ENCODE assay signal across 19 cellular contexts in the genomic region with DNA sequence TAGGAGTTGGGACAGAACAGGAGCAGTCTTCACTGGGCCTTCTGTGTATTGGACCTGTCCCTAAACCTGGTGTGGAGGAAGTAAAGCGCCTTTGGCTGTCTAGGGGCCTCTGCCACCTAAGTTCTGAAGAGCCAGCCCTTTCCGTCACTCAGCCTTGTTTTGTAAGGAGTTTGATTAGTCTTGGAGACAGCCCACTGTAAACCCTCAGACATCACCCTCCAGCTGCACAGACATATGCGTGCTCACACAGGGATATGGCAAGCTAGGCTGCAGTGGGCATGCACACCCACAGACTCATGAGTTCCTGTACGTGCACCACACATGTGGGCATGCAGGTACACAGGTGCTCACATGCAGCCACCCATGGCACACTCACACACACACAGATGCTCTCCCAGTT. TPM values are rescaled to one million over a fixed set of nuclear protein-coding genes. Genes with fewer than 3 reads are reported as not detected.
DNase-seq lines count a peak whose midpoint lies in the region; ATAC-seq and TF ChIP-seq lines count a peak whose summit lies in the region.
"Had no signal": no experiment of that assay in that cellular context is flagged by ENCODE, and none has a peak within 500 bp of the region (broad histone marks: within the 10 kb centered on the region; RNA-seq: fewer than 3 reads in every experiment).

No MANE protein-coding gene starts in this region.

- H3K4me2 ChIP-seq in MM.1S (ENCODE audit: low read depth, low read length) = peak overlapping the region; percentile 33; the same call in 1 of the 2 replicates

- peaks cover 42% of the 10 kb centered on the region for H3K4me1 ChIP-seq in MM.1S (ENCODE audit: low read length)
- H3K4me1 ChIP-seq in skeletal muscle tissue (ENCODE audit: control insufficient read depth in 3 of 3, insufficient read depth in 3 of 3, low read length in 3 of 3) = peaks cover 11 to 43% (median 20%) of the 10 kb centered on the region in 3 donors

- H3K9ac ChIP-seq in MM.1S (ENCODE audit: low read length) = no peak overlapping the region
- peak overlapping the region in 1 of 3 donors; percentile 57 for H3K9ac ChIP-seq in skeletal muscle tissue (ENCODE audit: low read depth in 1 of 3, low read length in 3 of 3)

- H3K9me2 ChIP-seq in MM.1S (replicated peaks; ENCODE audit: insufficient read depth, low read length) = no peaks in the 10 kb centered on the region

- no peaks in the 10 kb centered on the region for H3K27me3 ChIP-seq in MM.1S (replicated peaks; ENCODE audit: insufficient read depth, low read length)
- no peaks in the 10 kb centered on the region for H3K27me3 ChIP-seq in skeletal muscle tissue (ENCODE audit: control insufficient read depth in 3 of 3, insufficient read depth in 3 of 3, low read length in 3 of 3)
- H3K27me3 ChIP-seq: brain microvascular endothelial cell, esophagus squamous epithelium had no signal

- H3K36me3 ChIP-seq in MM.1S (replicated peaks; ENCODE audit: insufficient read depth, low read length) (no peaks in the 10 kb centered on the region), skeletal muscle tissue (ENCODE audit: control insufficient read depth in 3 of 3, insufficient read depth in 3 of 3, low read length in 3 of 3) (no peaks in the 10 kb centered on the region)
- H3K36me3 ChIP-seq: brain microvascular endothelial cell, prostate gland had no signal

- H3K36me3 Mint-ChIP-seq in CD14-positive monocyte = peaks cover 22 to 58% of the 10 kb centered on the region in 2 donors
- H3K36me3 Mint-ChIP-seq: activated naive CD4-positive, alpha-beta T cell treated with anti-CD3 and anti-CD28 coated beads, Interleukin-2, amount 50 U/mL, for 72 hours; immature natural killer cell had no signal

- H3K4me1 Mint-ChIP-seq in CD14-positive monocyte = peaks cover 88% of the 10 kb centered on the region

- peak overlapping the region; percentile 91 to 99 (median 96) for H3K27ac Mint-ChIP-seq in CD14-positive monocyte
- H3K27ac Mint-ChIP-seq: activated naive CD4-positive, alpha-beta T cell treated with anti-CD3 and anti-CD28 coated beads, Interleukin-2, amount 50 U/mL, for 72 hours; activated T-cell treated with anti-CD3 and anti-CD28 coated beads, Interleukin-2, amount 50 U/mL, for 72 hours; naive thymus-derived CD4-positive, alpha-beta T cell; stimulated activated naive CD8-positive, alpha-beta T cell treated with anti-CD3 and anti-CD28 coated beads, Interleukin-15, Interleukin-2, amounts not matched to agents 100 ng/mL and 50 ng/mL, for 24 hours had no signal

- H3K27me3 Mint-ChIP-seq in CD14-positive monocyte (ENCODE audit: low read depth in 3 of 3) = peaks cover 0 to 3% (median 0%) of the 10 kb centered on the region in 3 donors
- H3K27me3 Mint-ChIP-seq: naive thymus-derived CD4-positive, alpha-beta T cell; stimulated activated naive CD8-positive, alpha-beta T cell treated with anti-CD3 and anti-CD28 coated beads, Interleukin-15, Interleukin-2, amounts not matched to agents 100 ng/mL and 50 ng/mL, for 24 hours had no signal

- H4K20me1 ChIP-seq in MM.1S (ENCODE audit: insufficient read depth, low read length) = no peaks in the 10 kb centered on the region

- no peak for TF ChIP-seq CTCF in CD14-positive monocyte (IDR thresholded peaks at IDR 0.05)
- no peak for TF ChIP-seq CTCF in MM.1S (IDR thresholded peaks at IDR 0.05; ENCODE audit: low read length)

- H2AFZ ChIP-seq in MM.1S (ENCODE audit: low read length) = no peak overlapping the region

- no peak for ATAC-seq in GM18867 (IDR thresholded peaks at IDR 0.05; ENCODE audit: unreplicated experiment)
- ATAC-seq: activated naive CD4-positive, alpha-beta T cell treated with anti-CD3 and anti-CD28 coated beads, Interleukin-2, amount 50 U/mL, for 72 hours; activated T-cell treated with anti-CD3 and anti-CD28 coated beads, Interleukin-2, amount 50 U/mL, for 72 hours had no signal

- DNase-seq in CD14-positive monocyte (ENCODE audit: low spot score) = no peak
- no peak for DNase-seq in MM.1S
- peak in 1 of 61 donors; percentile 25 for DNase-seq in caudate nucleus (lab: John Stamatoyannopoulos, UW)
- no peak for DNase-seq in medulla oblongata (ENCODE audit: extremely low spot score)
- DNase-seq in NCI-H2107 treated with DMSO at 0.1 percent for 48 hours (lab: John Stamatoyannopoulos, UW; ENCODE audit: unreplicated experiment) = no peak
- no peak for DNase-seq in T1000 (lab: John Stamatoyannopoulos, UW)
- DNase-seq: activated T-cell treated with anti-CD3 and anti-CD28 coated beads, Interleukin-2, amount 50 U/mL, for 72 hours; esophagus squamous epithelium; glutamatergic neuron; immature natural killer cell; naive thymus-derived CD4-positive, alpha-beta T cell; NCI-H1092; stimulated activated CD4-positive, alpha-beta T cell treated with anti-CD3 and anti-CD28 coated beads, Interleukin-15, amount 100 ng/mL, for 24 hours had no signal

- H3K9me3 ChIP-seq in MM.1S (replicated peaks; ENCODE audit: insufficient read depth, low read length) = no peaks in the 10 kb centered on the region
- H3K9me3 ChIP-seq in skeletal muscle tissue (ENCODE audit: control insufficient read depth in 3 of 3, low read length in 3 of 3) = no peaks in the 10 kb centered on the region
- H3K9me3 ChIP-seq: esophagus squamous epithelium, prostate gland had no signal

- intact Hi-C loops in CD14-positive monocyte (cut with micrococcal nuclease) = loop anchor here (5.0 to 10.0 kb wide), 2 partner anchors 34 to 51 kb away; a partner anchor contains a TSS

- peaks cover 0 to 1% (median 0%) of the 10 kb centered on the region in 7 donors for H3K9me3 Mint-ChIP-seq in CD14-positive monocyte
- H3K9me3 Mint-ChIP-seq: activated naive CD4-positive, alpha-beta T cell treated with anti-CD3 and anti-CD28 coated beads, Interleukin-2, amount 50 U/mL, for 72 hours; activated T-cell treated with anti-CD3 and anti-CD28 coated beads, Interleukin-2, amount 50 U/mL, for 72 hours; immature natural killer cell; naive thymus-derived CD4-positive, alpha-beta T cell; stimulated activated naive CD8-positive, alpha-beta T cell treated with anti-CD3 and anti-CD28 coated beads, Interleukin-15, Interleukin-2, amounts not matched to agents 100 ng/mL and 50 ng/mL, for 24 hours had no signal

- peaks cover 28% of the 10 kb centered on the region for H3F3A ChIP-seq in MM.1S (ENCODE audit: insufficient read depth, low read length)

- H3K79me2 ChIP-seq in MM.1S (ENCODE audit: low read length) = peaks cover 73% of the 10 kb centered on the region

- peak overlapping the region; percentile 94 to 96 for H3K4me3 Mint-ChIP-seq in CD14-positive monocyte
- H3K4me3 Mint-ChIP-seq: activated T-cell treated with anti-CD3 and anti-CD28 coated beads, Interleukin-2, amount 50 U/mL, for 72 hours; stimulated activated naive CD8-positive, alpha-beta T cell treated with anti-CD3 and anti-CD28 coated beads, Interleukin-15, Interleukin-2, amounts not matched to agents 100 ng/mL and 50 ng/mL, for 24 hours had no signal

- no peak overlapping the region for H3K27ac ChIP-seq in MM.1S (ENCODE audit: low read length)
- H3K27ac ChIP-seq in caudate nucleus (ENCODE audit: low read depth, low read length) = peak overlapping the region; percentile 87
- peak overlapping the region; percentile 36 for H3K27ac ChIP-seq in skeletal muscle tissue (ENCODE audit: low read depth, low read length)
- H3K27ac ChIP-seq: brain microvascular endothelial cell had no signal

- H3K4me3 ChIP-seq in MM.1S (ENCODE audit: low read length) (no peak overlapping the region), skeletal muscle tissue (ENCODE audit: low read length in 3 of 3) (no peak overlapping the region)
- H3K4me3 ChIP-seq: prostate gland had no signal

RNA-seq across cellular contexts. Expression of a gene that starts 5.2 kb away (rescaled TPM):
- 100 to 1,000 TPM; 123 to 158 TPM for polyA plus RNA-seq in CD14-positive monocyte
- 3.7 TPM for total RNA-seq in skeletal muscle tissue

RNA-seq across cellular contexts. Expression of a gene that starts 36.0 kb away (rescaled TPM):
- 10 to 100 TPM; 25.6 to 34.9 TPM for polyA plus RNA-seq in CD14-positive monocyte
- total RNA-seq in skeletal muscle tissue = 8.4 TPM
